In the genomic region with DNA sequence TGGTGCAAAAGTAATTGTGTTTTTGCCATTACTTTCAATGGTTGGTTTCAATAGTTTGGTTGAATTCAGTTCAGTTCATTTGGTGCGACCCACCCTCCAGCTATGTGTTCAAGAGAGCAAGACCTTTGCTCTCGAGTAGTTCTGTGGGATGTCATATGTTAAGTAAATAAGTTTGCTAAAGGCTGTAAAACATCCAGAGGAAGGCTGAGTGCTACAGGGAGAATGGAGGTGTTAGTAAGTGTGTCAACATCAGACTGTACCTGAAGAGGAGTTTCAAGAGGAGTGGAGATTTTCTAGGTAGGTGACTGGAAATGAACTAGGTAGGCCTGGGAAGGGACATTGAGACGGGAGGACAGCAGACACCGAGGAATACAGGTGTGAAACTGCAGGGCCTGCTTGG, we compare ENCODE assay signal across 19 cellular contexts.
"Had no signal": no experiment of that assay in that cellular context is flagged by ENCODE, and none has a peak within 500 bp of the region (broad histone marks: within the 10 kb centered on the region; RNA-seq: fewer than 3 reads in every experiment).

No MANE protein-coding gene starts in this region.

- H3K36me3 Mint-ChIP-seq: immature natural killer cell; naive thymus-derived CD8-positive, alpha-beta T cell had no signal

- H3K27ac Mint-ChIP-seq: immature natural killer cell had no signal

- DNase-seq: effector memory CD4-positive, alpha-beta T cell; foreskin fibroblast; glutamatergic neuron; immature natural killer cell; kidney; left cardiac atrium; mesendoderm; naive thymus-derived CD8-positive, alpha-beta T cell; ovary; stimulated activated CD4-positive, alpha-beta T cell treated with anti-CD3 and anti-CD28 coated beads, Interleukin-2, amount 100 ng/mL, for 48 hours; stimulated activated naive CD4-positive, alpha-beta T cell treated with Interleukin-2 at 50 U/mL for 16 hours; upper lobe of left lung; uterus had no signal

- H3K4me1 Mint-ChIP-seq: immature natural killer cell had no signal

- H3K4me3 Mint-ChIP-seq: immature natural killer cell; naive thymus-derived CD8-positive, alpha-beta T cell; neural crest cell had no signal

- H3K4me1 ChIP-seq: esophagus muscularis mucosa, gastroesophageal sphincter, right atrium auricular region, upper lobe of left lung, uterus had no signal

- H3K36me3 ChIP-seq: esophagus muscularis mucosa, gastroesophageal sphincter, ovary, right atrium auricular region, upper lobe of left lung, uterus had no signal

- H3K27me3 ChIP-seq: gastroesophageal sphincter, ovary, right atrium auricular region, upper lobe of left lung, uterus had no signal

- H3K9me3 Mint-ChIP-seq: immature natural killer cell, neural crest cell had no signal

- H3K9me3 ChIP-seq: esophagus muscularis mucosa, gastroesophageal sphincter, ovary, right atrium auricular region, upper lobe of left lung, uterus had no signal

- H3K4me3 ChIP-seq: esophagus muscularis mucosa, gastroesophageal sphincter, ovary, right atrium auricular region, smooth muscle cell, upper lobe of left lung, uterus had no signal

- ATAC-seq: gastroesophageal sphincter; left cardiac atrium; naive thymus-derived CD8-positive, alpha-beta T cell had no signal

- H3K27ac ChIP-seq: epithelial cell of prostate, esophagus muscularis mucosa, gastroesophageal sphincter, ovary, right atrium auricular region, upper lobe of left lung, uterus had no signal
